Comparison of ENCODE assay signal across 17 cellular contexts in genomic region chr12:110171186-110171538, GRCh38.
"Had no signal": no experiment of that assay in that cellular context is flagged by ENCODE, and none has a peak within 500 bp of the region (broad histone marks: within the 10 kb centered on the region; RNA-seq: fewer than 3 reads in every experiment).

No MANE protein-coding gene starts in this region.

- H3K4me1 ChIP-seq: neural progenitor cell had no signal

- H3K9ac ChIP-seq: neural progenitor cell had no signal

- H3K9me3 ChIP-seq: spleen had no signal

- H2AFZ ChIP-seq: neural progenitor cell had no signal

- H3K27me3 ChIP-seq: brain microvascular endothelial cell, neural progenitor cell, spleen had no signal

- H3K27ac Mint-ChIP-seq: activated CD4-positive, alpha-beta T cell treated with anti-CD3 and anti-CD28 coated beads, Interleukin-2, amount 10 ng/mL, durations not matched to agents 24 days and 14 days; activated CD8-positive, alpha-beta T cell treated with anti-CD3 and anti-CD28 coated beads, Interleukin-2, amount 10 ng/mL, durations not matched to agents 7 days and 5 days; activated naive CD4-positive, alpha-beta T cell treated with anti-CD3 and anti-CD28 coated beads for 36 hours; naive B cell; neural progenitor cell; stimulated activated memory B cell treated with anti-CD40 and anti-IgM and Interleukin-4, amounts not matched to agents 10 μg/mL and 1 μg/mL and 100 μg/mL, for 72 hours; T-cell had no signal

- H3K4me2 ChIP-seq: neural progenitor cell had no signal

- H3K4me1 Mint-ChIP-seq: activated CD4-positive, alpha-beta T cell treated with anti-CD3 and anti-CD28 coated beads, Interleukin-2, amount 10 ng/mL, durations not matched to agents 24 days and 14 days; naive B cell; stimulated activated memory B cell treated with anti-CD40 and anti-IgM and Interleukin-4, amounts not matched to agents 10 μg/mL and 1 μg/mL and 100 μg/mL, for 72 hours had no signal

- H3K27me3 Mint-ChIP-seq: naive B cell; stimulated activated memory B cell treated with anti-CD40 and anti-IgM and Interleukin-4, amounts not matched to agents 10 μg/mL and 1 μg/mL and 100 μg/mL, for 72 hours; T-cell had no signal

- H3K36me3 Mint-ChIP-seq: naive B cell; stimulated activated memory B cell treated with anti-CD40 and anti-IgM and Interleukin-4, amounts not matched to agents 10 μg/mL and 1 μg/mL and 100 μg/mL, for 72 hours; T-cell had no signal

- H3K9me3 Mint-ChIP-seq: activated CD4-positive, alpha-beta T cell treated with anti-CD3 and anti-CD28 coated beads, Interleukin-2, amount 10 ng/mL, durations not matched to agents 24 days and 14 days; activated naive CD4-positive, alpha-beta T cell treated with anti-CD3 and anti-CD28 coated beads for 36 hours; activated T-cell treated with anti-CD3 and anti-CD28 coated beads, Interleukin-2, amount 50 U/mL, for 4 hours; naive B cell; stimulated activated memory B cell treated with anti-CD40 and anti-IgM and Interleukin-4, amounts not matched to agents 10 μg/mL and 1 μg/mL and 100 μg/mL, for 72 hours; T-cell had no signal

- H3K27ac ChIP-seq: brain microvascular endothelial cell, coronary artery, neural progenitor cell, spleen had no signal

- ATAC-seq: activated CD8-positive, alpha-beta T cell treated with anti-CD3 and anti-CD28 coated beads, Interleukin-2, amount 10 ng/mL, durations not matched to agents 7 days and 5 days; activated T-cell treated with anti-CD3 and anti-CD28 coated beads, Interleukin-2, amount 50 U/mL, for 4 hours; esophagus mucosa; sciatic nerve; SK-N-SH treated with all-trans-retinoic acid at 6 μM for 48 hours; stimulated activated memory B cell treated with anti-CD40 and anti-IgM and Interleukin-4, amounts not matched to agents 10 μg/mL and 1 μg/mL and 100 μg/mL, for 72 hours; T-cell had no signal

- DNase-seq: activated CD4-positive, alpha-beta T cell treated with anti-CD3 and anti-CD28 coated beads, Interleukin-2, amount 10 ng/mL, durations not matched to agents 24 days and 14 days; activated CD8-positive, alpha-beta T cell treated with anti-CD3 and anti-CD28 coated beads, Interleukin-2, amount 10 ng/mL, durations not matched to agents 7 days and 5 days; activated naive CD4-positive, alpha-beta T cell treated with anti-CD3 and anti-CD28 coated beads for 36 hours; activated T-cell treated with anti-CD3 and anti-CD28 coated beads, Interleukin-2, amount 50 U/mL, for 4 hours; brain microvascular endothelial cell; hippocampal formation; naive B cell; spleen; stimulated activated CD4-positive, alpha-beta T cell treated with anti-CD3 and anti-CD28 coated beads, Interleukin-4, amount 100 ng/mL, for 4 hours; T-cell; T-helper 9 cell had no signal

- H3K4me3 ChIP-seq: coronary artery, neural progenitor cell, spleen had no signal

- H3K4me3 Mint-ChIP-seq: activated CD4-positive, alpha-beta T cell treated with anti-CD3 and anti-CD28 coated beads, Interleukin-2, amount 10 ng/mL, durations not matched to agents 24 days and 14 days; activated CD8-positive, alpha-beta T cell treated with anti-CD3 and anti-CD28 coated beads, Interleukin-2, amount 10 ng/mL, durations not matched to agents 7 days and 5 days; activated naive CD4-positive, alpha-beta T cell treated with anti-CD3 and anti-CD28 coated beads for 36 hours; activated T-cell treated with anti-CD3 and anti-CD28 coated beads, Interleukin-2, amount 50 U/mL, for 4 hours; naive B cell; neural progenitor cell; stimulated activated memory B cell treated with anti-CD40 and anti-IgM and Interleukin-4, amounts not matched to agents 10 μg/mL and 1 μg/mL and 100 μg/mL, for 72 hours; T-cell had no signal
